Comparison of ENCODE assay signal across 35 cellular contexts in the genomic region with DNA sequence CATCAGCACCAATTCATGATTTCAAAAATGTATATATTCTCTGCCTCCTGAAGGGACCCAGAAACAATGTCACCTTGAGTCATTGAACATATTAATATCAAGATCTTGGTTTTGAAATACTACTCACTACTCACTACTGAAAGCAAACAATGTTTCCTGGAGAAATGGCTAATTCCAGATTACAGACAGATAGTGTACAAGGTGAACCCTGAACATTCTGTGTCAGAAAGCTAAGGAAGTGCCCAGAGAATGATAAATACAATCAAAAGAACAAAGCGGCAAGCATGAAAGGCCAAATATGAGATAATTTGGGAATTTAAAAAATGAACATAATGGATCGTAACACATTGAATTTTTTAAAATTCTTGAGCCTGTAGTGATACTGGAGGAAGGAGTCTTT.
"Had no signal": no experiment of that assay in that cellular context is flagged by ENCODE, and none has a peak within 500 bp of the region (broad histone marks: within the 10 kb centered on the region; RNA-seq: fewer than 3 reads in every experiment).

No MANE protein-coding gene starts in this region.

- H3K36me3 Mint-ChIP-seq: activated CD4-positive, alpha-beta memory T cell treated with anti-CD3 and anti-CD28 coated beads for 36 hours; activated naive CD4-positive, alpha-beta T cell treated with anti-CD3 and anti-CD28 coated beads, Interleukin-2, amount 50 U/mL, for 72 hours; activated naive CD8-positive, alpha-beta T cell treated with anti-CD3 and anti-CD28 coated beads for 36 hours had no signal

- H3K9me3 ChIP-seq: adrenal gland, body of pancreas, breast epithelium had no signal

- H3K27ac Mint-ChIP-seq: activated B cell treated with CpG ODN at 0.5 μM for 24 hours; activated CD4-positive, alpha-beta memory T cell treated with anti-CD3 and anti-CD28 coated beads for 36 hours; activated CD4-positive, alpha-beta T cell treated with anti-CD3 and anti-CD28 coated beads, Interleukin-2, amount 10 ng/mL, durations not matched to agents 24 days and 14 days; activated CD8-positive, alpha-beta T cell treated with anti-CD3 and anti-CD28 coated beads for 36 hours; activated naive CD4-positive, alpha-beta T cell treated with anti-CD3 and anti-CD28 coated beads for 36 hours; activated naive CD4-positive, alpha-beta T cell treated with anti-CD3 and anti-CD28 coated beads, Interleukin-2, amount 50 U/mL, for 72 hours; activated naive CD8-positive, alpha-beta T cell treated with anti-CD3 and anti-CD28 coated beads for 36 hours; activated T-cell treated with anti-CD3 and anti-CD28 coated beads, Interleukin-2, amount 50 U/mL, for 72 hours; activated T-helper 1 cell treated with anti-CD3 and anti-CD28 coated beads, Interleukin-12 subunit alpha, Interleukin-12 subunit beta, Interleukin-2, Interleukin-4 antibody, amounts not matched to agents 30 ng/mL and 10 ng/mL and 1 ng/mL, durations not matched to agents 14 hours and 24 hours and 36 hours; activated T-helper 17 cell treated with anti-CD3 and anti-CD28 coated beads, Interleukin-2, amount 50 U/mL, for 72 hours; T-helper 1 cell treated with Interleukin-12 subunit alpha and Interleukin-12 subunit beta and Interleukin-4 antibody, amounts not matched to agents 30 μg/mL and 1 μg/mL, for 36 hours; T-helper 2 cell treated with Interferon-gamma antibody and Interleukin-4, amounts not matched to agents 5 μg/mL and 100 μg/mL, for 36 hours had no signal

- H3K36me3 ChIP-seq: adrenal gland, brain microvascular endothelial cell, breast epithelium had no signal

- H3K27me3 ChIP-seq: adrenal gland, body of pancreas, brain microvascular endothelial cell, breast epithelium had no signal

- H3K4me3 ChIP-seq: adrenal gland, body of pancreas, breast epithelium had no signal

- H3K4me1 Mint-ChIP-seq: activated B cell treated with CpG ODN at 0.5 μM for 24 hours; activated CD4-positive, alpha-beta T cell treated with anti-CD3 and anti-CD28 coated beads, Interleukin-2, amount 10 ng/mL, durations not matched to agents 24 days and 14 days; activated naive CD8-positive, alpha-beta T cell treated with anti-CD3 and anti-CD28 coated beads for 36 hours; activated T-helper 17 cell treated with anti-CD3 and anti-CD28 coated beads, Interleukin-2, amount 50 U/mL, for 72 hours had no signal

- FAIRE-seq: TTC549 had no signal

- H3K4me1 ChIP-seq: body of pancreas, breast epithelium had no signal

- H3K27ac ChIP-seq: adrenal gland, body of pancreas, brain microvascular endothelial cell, breast epithelium, VCaP had no signal

- DNase-seq: activated B cell treated with CpG ODN at 0.5 μM for 24 hours; activated CD4-positive, alpha-beta memory T cell treated with anti-CD3 and anti-CD28 coated beads for 36 hours; activated CD4-positive, alpha-beta T cell treated with anti-CD3 and anti-CD28 coated beads for 4 hours; activated CD4-positive, alpha-beta T cell treated with anti-CD3 and anti-CD28 coated beads, Interleukin-2, amount 10 ng/mL, durations not matched to agents 24 days and 14 days; activated CD4-positive, alpha-beta T cell treated with anti-CD3 and anti-CD28 coated beads, Interleukin-2, amount 50 U/mL, for 1 hour; activated CD4-positive, alpha-beta T cell treated with anti-CD3 and anti-CD28 coated beads, Interleukin-2, amount 50 U/mL, for 4 hours; activated CD4-positive, CD25-positive, alpha-beta regulatory T cell treated with anti-CD3 and anti-CD28 coated beads, Interleukin-2, amount 50 U/mL, for 72 hours; activated CD8-positive, alpha-beta memory T cell treated with anti-CD3 and anti-CD28 coated beads, Interleukin-2, amount 50 U/mL, for 4 hours; activated CD8-positive, alpha-beta T cell treated with anti-CD3 and anti-CD28 coated beads for 36 hours; activated effector memory CD4-positive, alpha-beta T cell treated with anti-CD3 and anti-CD28 coated beads, Interleukin-2, amount 50 U/mL, for 16 hours; activated gamma-delta T cell treated with Interleukin-2 at 50 U/mL for 16 hours; activated naive CD4-positive, alpha-beta T cell; activated naive CD4-positive, alpha-beta T cell treated with anti-CD3 and anti-CD28 coated beads for 36 hours; activated naive CD4-positive, alpha-beta T cell treated with anti-CD3 and anti-CD28 coated beads, Interleukin-2, amount 50 U/mL, for 16 hours; activated naive CD8-positive, alpha-beta T cell treated with anti-CD3 and anti-CD28 coated beads for 36 hours; activated T-cell treated with anti-CD3 and anti-CD28 coated beads for 4 hours; activated T-cell treated with anti-CD3 and anti-CD28 coated beads, Interleukin-2, amount 50 U/mL, for 1 hour; activated T-cell treated with anti-CD3 and anti-CD28 coated beads, Interleukin-2, amount 50 U/mL, for 4 hours; activated T-cell treated with anti-CD3 and anti-CD28 coated beads, Interleukin-2, amount 50 U/mL, for 72 hours; adrenal gland; amniotic stem cell; aorta; body of pancreas; brain microvascular endothelial cell; central memory CD4-positive, alpha-beta T cell; T-helper 2 cell; T-helper 9 cell had no signal

- H3K9me3 Mint-ChIP-seq: activated CD4-positive, alpha-beta memory T cell treated with anti-CD3 and anti-CD28 coated beads for 36 hours; activated CD4-positive, alpha-beta T cell treated with anti-CD3 and anti-CD28 coated beads, Interleukin-2, amount 10 ng/mL, durations not matched to agents 24 days and 14 days; activated naive CD4-positive, alpha-beta T cell treated with anti-CD3 and anti-CD28 coated beads for 36 hours; activated naive CD8-positive, alpha-beta T cell treated with anti-CD3 and anti-CD28 coated beads for 36 hours; activated T-cell treated with anti-CD3 and anti-CD28 coated beads, Interleukin-2, amount 50 U/mL, for 4 hours; activated T-helper 1 cell treated with anti-CD3 and anti-CD28 coated beads, Interleukin-12 subunit alpha, Interleukin-12 subunit beta, Interleukin-2, Interleukin-4 antibody, amounts not matched to agents 30 ng/mL and 10 ng/mL and 1 ng/mL, durations not matched to agents 14 hours and 24 hours and 36 hours; T-helper 2 cell treated with Interferon-gamma antibody and Interleukin-4, amounts not matched to agents 5 μg/mL and 100 μg/mL, for 36 hours had no signal

- H3K27me3 Mint-ChIP-seq: activated CD4-positive, alpha-beta memory T cell treated with anti-CD3 and anti-CD28 coated beads for 36 hours; activated CD4-positive, alpha-beta T cell treated with anti-CD3 and anti-CD28 coated beads, Interleukin-2, amount 10 ng/mL, durations not matched to agents 24 days and 14 days; activated naive CD8-positive, alpha-beta T cell treated with anti-CD3 and anti-CD28 coated beads for 36 hours had no signal

- ATAC-seq: activated CD8-positive, alpha-beta T cell treated with anti-CD3 and anti-CD28 coated beads for 36 hours; activated naive CD4-positive, alpha-beta T cell treated with anti-CD3 and anti-CD28 coated beads, Interleukin-2, amount 50 U/mL, for 72 hours; activated T-cell treated with anti-CD3 and anti-CD28 coated beads, Interleukin-2, amount 50 U/mL, for 4 hours; activated T-cell treated with anti-CD3 and anti-CD28 coated beads, Interleukin-2, amount 50 U/mL, for 72 hours; activated T-helper 17 cell treated with anti-CD3 and anti-CD28 coated beads, Interleukin-2, amount 50 U/mL, for 72 hours; body of pancreas had no signal

- H3K4me3 Mint-ChIP-seq: activated B cell treated with CpG ODN at 0.5 μM for 24 hours; activated CD4-positive, alpha-beta memory T cell treated with anti-CD3 and anti-CD28 coated beads for 36 hours; activated CD4-positive, alpha-beta T cell treated with anti-CD3 and anti-CD28 coated beads, Interleukin-2, amount 10 ng/mL, durations not matched to agents 24 days and 14 days; activated CD8-positive, alpha-beta T cell treated with anti-CD3 and anti-CD28 coated beads for 36 hours; activated naive CD4-positive, alpha-beta T cell treated with anti-CD3 and anti-CD28 coated beads for 36 hours; activated naive CD8-positive, alpha-beta T cell treated with anti-CD3 and anti-CD28 coated beads for 36 hours; activated T-cell treated with anti-CD3 and anti-CD28 coated beads, Interleukin-2, amount 50 U/mL, for 4 hours; activated T-cell treated with anti-CD3 and anti-CD28 coated beads, Interleukin-2, amount 50 U/mL, for 72 hours; activated T-helper 1 cell treated with anti-CD3 and anti-CD28 coated beads, Interleukin-12 subunit alpha, Interleukin-12 subunit beta, Interleukin-2, Interleukin-4 antibody, amounts not matched to agents 30 ng/mL and 10 ng/mL and 1 ng/mL, durations not matched to agents 14 hours and 24 hours and 36 hours; activated T-helper 17 cell treated with anti-CD3 and anti-CD28 coated beads, Interleukin-2, amount 50 U/mL, for 72 hours; T-helper 1 cell treated with Interleukin-12 subunit alpha and Interleukin-12 subunit beta and Interleukin-4 antibody, amounts not matched to agents 30 μg/mL and 1 μg/mL, for 36 hours; T-helper 2 cell treated with Interferon-gamma antibody and Interleukin-4, amounts not matched to agents 5 μg/mL and 100 μg/mL, for 36 hours had no signal
